In genomic region chr7:72968980-72969516, GRCh38 we compare ENCODE assay signal across 2 cellular contexts. TPM values are rescaled to one million over a fixed set of nuclear protein-coding genes. Genes with fewer than 3 reads are reported as not detected.
"Had no signal": no experiment of that assay in that cellular context is flagged by ENCODE, and none has a peak within 500 bp of the region (broad histone marks: within the 10 kb centered on the region; RNA-seq: fewer than 3 reads in every experiment).

TRIM74 (minus strand) TSS chr7:72969466; CDS start chr7:72966157, 3,309 bp downstream.

RNA-seq across cellular contexts. Expression of gene TRIM74, which starts in this region (rescaled TPM):
- total RNA-seq: fibroblast of lung, right atrium auricular region had no signal
- polyA plus RNA-seq: fibroblast of lung had no signal
